In the genomic region with DNA sequence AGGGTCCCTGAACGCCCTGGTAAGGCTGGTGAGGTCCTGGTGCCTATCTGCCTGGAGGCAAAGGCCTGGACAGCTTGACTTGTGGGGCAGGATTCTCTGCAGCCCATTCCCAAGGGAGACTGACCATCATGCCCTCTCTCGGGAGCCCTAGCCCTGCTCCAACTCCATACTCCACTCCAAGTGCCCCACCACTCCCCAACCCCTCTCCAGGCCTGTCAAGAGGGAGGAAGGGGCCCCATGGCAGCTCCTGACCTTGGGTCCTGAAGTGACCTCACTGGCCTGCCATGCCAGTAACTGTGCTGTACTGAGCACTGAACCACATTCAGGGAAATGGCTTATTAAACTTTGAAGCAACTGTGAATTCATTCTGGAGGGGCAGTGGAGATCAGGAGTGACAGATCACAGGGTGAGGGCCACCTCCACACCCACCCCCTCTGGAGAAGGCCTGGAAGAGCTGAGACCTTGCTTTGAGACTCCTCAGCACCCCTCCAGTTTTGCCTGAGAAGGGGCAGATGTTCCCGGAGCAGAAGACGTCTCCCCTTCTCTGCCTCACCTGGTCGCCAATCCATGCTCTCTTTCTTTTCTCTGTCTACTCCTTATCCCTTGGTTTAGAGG, we compare ENCODE assay signal across 1 cellular context.
TF ChIP-seq lines count a peak whose summit lies in the region.

No MANE protein-coding gene starts in this region.

TF ChIP-seq in H1, 55 proteins besides CTCF, POLR2A, EP300 and RAD21:
- no peak for TF ChIP-seq CTBP2 (IDR thresholded peaks at IDR 0.05; ENCODE audit: borderline replicate concordance, insufficient read depth, insufficient read length, low read length)
- TF ChIP-seq, protein P1, sequence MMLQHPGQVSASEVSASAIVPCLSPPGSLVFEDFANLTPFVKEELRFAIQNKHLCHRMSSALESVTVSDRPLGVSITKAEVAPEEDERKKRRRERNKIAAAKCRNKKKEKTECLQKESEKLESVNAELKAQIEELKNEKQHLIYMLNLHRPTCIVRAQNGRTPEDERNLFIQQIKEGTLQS (IDR thresholded peaks at IDR 0.05; ENCODE audit: insufficient read depth, low read depth, low read length): no peak
- TF ChIP-seq NRF1 (IDR thresholded peaks at IDR 0.05; ENCODE audit: low read depth, low read length): no peak
- TF ChIP-seq PHF8 (conservative IDR thresholded peaks at IDR 0.05; ENCODE audit: low read depth, low read length): no peak
- TF ChIP-seq TAF7 (optimal IDR thresholded peaks at IDR 0.05; ENCODE audit: borderline replicate concordance, low read depth, low read length): no peak
TF ChIP-seq in H1: peak in this region for 0.
